In the genomic region with DNA sequence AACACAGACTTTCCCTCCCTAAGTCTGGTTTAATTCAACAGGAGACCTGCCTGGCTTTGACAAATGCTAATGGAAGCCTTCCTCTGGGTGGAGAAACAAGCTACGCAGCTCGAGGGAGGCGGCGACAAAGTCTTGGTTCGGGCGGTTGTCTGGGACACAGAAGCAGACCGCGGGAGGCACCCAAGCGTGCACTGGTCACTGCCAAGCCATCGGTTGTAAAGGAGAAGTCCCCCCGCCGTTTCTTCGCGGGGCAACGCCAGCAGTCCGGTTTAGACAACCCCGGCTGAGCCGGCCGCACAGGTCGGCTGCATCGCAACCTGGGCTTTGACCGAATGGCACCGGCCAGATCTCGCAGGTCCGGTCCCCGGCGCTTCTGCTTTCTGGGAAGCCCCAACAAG, we compare ENCODE assay signal across 8 cellular contexts. TPM values are rescaled to one million over a fixed set of nuclear protein-coding genes. Genes with fewer than 3 reads are reported as not detected.
DNase-seq lines count a peak whose midpoint lies in the region; ATAC-seq, FAIRE-seq and TF ChIP-seq lines count a peak whose summit lies in the region.

No MANE protein-coding gene starts in this region.

- no peak for TF ChIP-seq RAD21 in HepG2 (CRISPR knock-in tag; IDR thresholded peaks at IDR 0.05)

- peaks cover 50% of the 10 kb centered on the region for H3K4me1 ChIP-seq in HepG2 (ENCODE audit: insufficient read depth, low read length)

- no peak overlapping the region for H2AFZ ChIP-seq in HepG2 (ENCODE audit: low read length)

- H3K4me3 ChIP-seq in AG10803 (ENCODE audit: low read length), result peak overlapping the region; percentile 83
- peak overlapping the region; percentile 86 to 98 (median 88) for H3K4me3 ChIP-seq in HepG2 (replicated peaks in 1 of 3; ENCODE audit: insufficient read depth in 1 of 3, low read depth in 2 of 3, low read length in 3 of 3)

- peaks cover 0 to 4% of the 10 kb centered on the region in 2 experiments; a peak in 1 of 5 replicates for H3K27me3 ChIP-seq in HepG2 (ENCODE audit: control insufficient read depth in 1 of 2, insufficient read depth in 2 of 2, low read length in 2 of 2)

- peak; percentile 56 for FAIRE-seq in HepG2 (lab: Jason Lieb, UNC)

- CTCF ChIA-PET in HepG2 (lab: Yijun Ruan, JAX; ENCODE audit: low intra/inter-chr PET ratio, low total read pairs), result interaction anchor here (1.3 kb wide), 1 partner anchor 110 kb away, joined by 3 read pairs; no protein-coding TSS in a partner anchor

- POLR2A ChIA-PET in HepG2 (lab: Yijun Ruan, JAX), result interaction anchor here (0.6 to 3.9 kb wide), 5 partner anchors 17 to 110 kb away, joined by 3 to 13 read pairs (median 4); a partner anchor contains a TSS

- H3K9me3 ChIP-seq in HepG2 (ENCODE audit: low read length), result no peaks in the 10 kb centered on the region

- 0% methylated on average over 12 of the region's 27 CpGs for WGBS in HepG2 (ENCODE audit: low lambda C conversion rate)

- no peak for TF ChIP-seq EP300 in HepG2 (IDR thresholded peaks at IDR 0.05; ENCODE audit: low read depth in 2 of 2, low read length in 2 of 2)
- TF ChIP-seq EP300 in HepG2 (CRISPR knock-in tag; IDR thresholded peaks at IDR 0.05; ENCODE audit: borderline replicate concordance), result no peak

- peaks cover 42% of the 10 kb centered on the region for H4K20me1 ChIP-seq in HepG2 (ENCODE audit: insufficient read depth, low read length)

- peak; percentile 55 to 67 for TF ChIP-seq POLR2A in HepG2 (IDR thresholded peaks at IDR 0.05; ENCODE audit: insufficient read depth in 1 of 2, low read depth in 2 of 2, low read length in 2 of 2)

- no TSS peak for BruUV-seq in HepG2 (replicated peaks; lab: Mats Ljungman, UMichigan)

- DNase-seq in AG10803 (ENCODE audit: low read depth) (peak; percentile 56), SKM-1 treated with dmso at 0.1 percent for 144 hours (lab: John Stamatoyannopoulos, UW; ENCODE audit: unreplicated experiment) (peak; percentile 55), dedifferentiated amniotic fluid mesenchymal stem cell (ENCODE audit: extremely low spot score) (peak; percentile 52), HepG2 (ENCODE audit: low spot score) (peak; percentile 35), NCI-H446 (lab: John Stamatoyannopoulos, UW) (no peak)
- peak in 2 of 3 experiments; percentile 1 to 21 for DNase-seq in stimulated activated CD4-positive, alpha-beta T cell treated with anti-CD3 and anti-CD28 coated beads, TNF-alpha, amount 100 ng/mL, for 24 hours (ENCODE audit: low read depth in 3 of 3)

- ATAC-seq in GM18858 (IDR thresholded peaks at IDR 0.05; ENCODE audit: unreplicated experiment) (peak; percentile 16), HG03139 (IDR thresholded peaks at IDR 0.05; ENCODE audit: unreplicated experiment) (peak; percentile 29), HepG2 (peak; percentile 49)

- peaks cover 2 to 25% of the 10 kb centered on the region in 2 experiments; a peak in 4 of 5 replicates for H3K36me3 ChIP-seq in HepG2 (replicated peaks in 1 of 2; ENCODE audit: control insufficient read depth in 1 of 2, insufficient read depth in 2 of 2, low read length in 2 of 2)

- peak overlapping the region; percentile 97 for H3K9ac ChIP-seq in HepG2 (ENCODE audit: insufficient read depth, low read depth, low read length)

- peak overlapping the region; percentile 86 for H3K4me2 ChIP-seq in HepG2 (ENCODE audit: low read depth, low read length)

- in situ Hi-C loops in HepG2 (cut with HindIII; ENCODE audit: extremely low pct_ligation_motif_present, low pct_unique_long_range_greater_than_20kb), result loop anchor here (5.0 kb wide), 1 partner anchor 111 kb away; a partner anchor contains a TSS

- H3K27ac ChIP-seq in HepG2 (ENCODE audit: extremely low read length, insufficient read depth, low read length), result peak overlapping the region; percentile 95

- TF ChIP-seq CTCF in AG10803 (conservative IDR thresholded peaks at IDR 0.05; ENCODE audit: low read length) (no peak; the same call in 1 of the 2 replicates), HepG2 (CRISPR knock-in tag; IDR thresholded peaks at IDR 0.05) (no peak)

- peaks cover 68% of the 10 kb centered on the region for H3K79me2 ChIP-seq in HepG2 (ENCODE audit: insufficient read depth, low read length)

- intact Hi-C loops in HepG2 (cut with micrococcal nuclease; ENCODE audit: unreplicated experiment), result no loop called here

RNA-seq across cellular contexts. Expression of a gene that starts 0.6 kb away (rescaled TPM):
- 48.7 and 65.0 TPM in 2 replicates for total RNA-seq in HepG2 (2016; rRNA removed; fragmentation: Illumina TruSeq; extraction: Trizol)
- 15.9 and 19.4 TPM in 2 replicates for total RNA-seq in HepG2 (2016; cell fraction: cytosol; rRNA removed; fragmentation: Illumina TruSeq; extraction: Trizol; ENCODE audit: low read depth)
- 45.2 and 62.7 TPM in 2 replicates for total RNA-seq in HepG2 (2016; cell fraction: insoluble cytoplasmic fraction; rRNA removed; fragmentation: Illumina TruSeq; extraction: Trizol)
- total RNA-seq in HepG2 (2016; cell fraction: membrane; rRNA removed; fragmentation: Illumina TruSeq; extraction: Trizol), result 15.9 and 18.0 TPM in 2 replicates
- total RNA-seq in HepG2 (2016; cell fraction: nucleus; rRNA removed; fragmentation: Illumina TruSeq; extraction: Trizol), result 42.0 and 52.4 TPM in 2 replicates
- 28.3 and 35.0 TPM in 2 replicates for polyA plus RNA-seq in HepG2 (2011; rRNA removed)
- 19.7 and 20.6 TPM in 2 replicates for polyA plus RNA-seq in HepG2 (2011; cell fraction: cytosol; rRNA removed)
- polyA plus RNA-seq in HepG2 (2011; cell fraction: nucleus; rRNA removed), result 37.8 and 42.0 TPM in 2 replicates
- 24.7 and 35.3 TPM in 2 replicates for polyA plus RNA-seq in HepG2 (2012)
- polyA plus RNA-seq in HepG2 (2016; cell fraction: cytosol; fragmentation: Illumina TruSeq; extraction: Trizol; ENCODE audit: low read depth), result 5.7 and 7.1 TPM in 2 replicates
- 52.7 and 61.5 TPM in 2 replicates for polyA plus RNA-seq in HepG2 (2016; cell fraction: insoluble cytoplasmic fraction; fragmentation: Illumina TruSeq; extraction: Trizol; ENCODE audit: low read depth)
- 9.9 and 13.3 TPM in 2 replicates for polyA plus RNA-seq in HepG2 (2016; cell fraction: membrane; fragmentation: Illumina TruSeq; extraction: Trizol; ENCODE audit: low read depth)
- 79.5 and 95.5 TPM in 2 replicates for polyA plus RNA-seq in HepG2 (2016; cell fraction: nucleus; fragmentation: Illumina TruSeq; extraction: Trizol; ENCODE audit: insufficient read depth, low read depth)
- 31.8 and 71.0 TPM in 2 replicates for polyA minus RNA-seq in HepG2 (2011; rRNA and poly(A)+ RNA removed; ENCODE audit: low replicate concordance)
- polyA minus RNA-seq in HepG2 (2011; cell fraction: cytosol; rRNA and poly(A)+ RNA removed), result 7.9 and 8.7 TPM in 2 replicates
- 30.6 and 30.8 TPM in 2 replicates for polyA minus RNA-seq in HepG2 (2011; cell fraction: nucleus; rRNA and poly(A)+ RNA removed)

RNA-seq across cellular contexts. Expression of a gene that starts 0.8 kb away (rescaled TPM):
- total RNA-seq in HepG2 (2016; rRNA removed; fragmentation: Illumina TruSeq; extraction: Trizol), result 19.4 and 23.5 TPM in 2 replicates
- 3.2 and 3.4 TPM in 2 replicates for total RNA-seq in HepG2 (2016; cell fraction: cytosol; rRNA removed; fragmentation: Illumina TruSeq; extraction: Trizol; ENCODE audit: low read depth)
- 16.5 and 23.4 TPM in 2 replicates for total RNA-seq in HepG2 (2016; cell fraction: insoluble cytoplasmic fraction; rRNA removed; fragmentation: Illumina TruSeq; extraction: Trizol)
- 7.7 and 8.3 TPM in 2 replicates for total RNA-seq in HepG2 (2016; cell fraction: membrane; rRNA removed; fragmentation: Illumina TruSeq; extraction: Trizol)
- 21.8 and 22.1 TPM in 2 replicates for total RNA-seq in HepG2 (2016; cell fraction: nucleus; rRNA removed; fragmentation: Illumina TruSeq; extraction: Trizol)
- 10.6 TPM in 2 replicates for polyA plus RNA-seq in HepG2 (2011; rRNA removed)
- polyA plus RNA-seq in HepG2 (2011; cell fraction: cytosol; rRNA removed), result 6.2 and 7.7 TPM in 2 replicates
- 31.3 and 37.9 TPM in 2 replicates for polyA plus RNA-seq in HepG2 (2011; cell fraction: nucleus; rRNA removed)
- 12.1 and 15.1 TPM in 2 replicates for polyA plus RNA-seq in HepG2 (2012)
- 0.95 and 1.1 TPM in 2 replicates for polyA plus RNA-seq in HepG2 (2016; cell fraction: cytosol; fragmentation: Illumina TruSeq; extraction: Trizol; ENCODE audit: low read depth)
- polyA plus RNA-seq in HepG2 (2016; cell fraction: insoluble cytoplasmic fraction; fragmentation: Illumina TruSeq; extraction: Trizol; ENCODE audit: low read depth), result 13.1 and 16.1 TPM in 2 replicates
- polyA plus RNA-seq in HepG2 (2016; cell fraction: membrane; fragmentation: Illumina TruSeq; extraction: Trizol; ENCODE audit: low read depth), result 2.9 and 3.3 TPM in 2 replicates
- polyA plus RNA-seq in HepG2 (2016; cell fraction: nucleus; fragmentation: Illumina TruSeq; extraction: Trizol; ENCODE audit: insufficient read depth, low read depth), result 28.3 and 29.1 TPM in 2 replicates
- 31.7 and 41.5 TPM in 2 replicates for polyA minus RNA-seq in HepG2 (2011; rRNA and poly(A)+ RNA removed; ENCODE audit: low replicate concordance)
- polyA minus RNA-seq in HepG2 (2011; cell fraction: cytosol; rRNA and poly(A)+ RNA removed), result 9.0 and 10.1 TPM in 2 replicates
- polyA minus RNA-seq in HepG2 (2011; cell fraction: nucleus; rRNA and poly(A)+ RNA removed), result 20.9 and 24.1 TPM in 2 replicates

RNA-seq across cellular contexts. Expression of a gene that starts 44.1 kb away (rescaled TPM):
- total RNA-seq in HepG2 (2016; rRNA removed; fragmentation: Illumina TruSeq; extraction: Trizol), result 16.8 and 19.2 TPM in 2 replicates
- 22.3 and 22.8 TPM in 2 replicates for total RNA-seq in HepG2 (2016; cell fraction: cytosol; rRNA removed; fragmentation: Illumina TruSeq; extraction: Trizol; ENCODE audit: low read depth)
- total RNA-seq in HepG2 (2016; cell fraction: insoluble cytoplasmic fraction; rRNA removed; fragmentation: Illumina TruSeq; extraction: Trizol), result 15.4 and 17.5 TPM in 2 replicates
- total RNA-seq in HepG2 (2016; cell fraction: membrane; rRNA removed; fragmentation: Illumina TruSeq; extraction: Trizol), result 24.2 and 30.2 TPM in 2 replicates
- total RNA-seq in HepG2 (2016; cell fraction: nucleus; rRNA removed; fragmentation: Illumina TruSeq; extraction: Trizol), result 11.4 and 14.7 TPM in 2 replicates
- polyA plus RNA-seq in HepG2 (2011; rRNA removed), result 42.1 and 55.9 TPM in 2 replicates
- 28.6 and 42.0 TPM in 2 replicates for polyA plus RNA-seq in HepG2 (2011; cell fraction: cytosol; rRNA removed)
- 210 and 224 TPM in 2 replicates for polyA plus RNA-seq in HepG2 (2011; cell fraction: nucleus; rRNA removed)
- 19.5 and 23.7 TPM in 2 replicates for polyA plus RNA-seq in HepG2 (2012)
- 25.8 and 30.9 TPM in 2 replicates for polyA plus RNA-seq in HepG2 (2016; cell fraction: cytosol; fragmentation: Illumina TruSeq; extraction: Trizol; ENCODE audit: low read depth)
- polyA plus RNA-seq in HepG2 (2016; cell fraction: insoluble cytoplasmic fraction; fragmentation: Illumina TruSeq; extraction: Trizol; ENCODE audit: low read depth), result 20.1 TPM in 2 replicates
- polyA plus RNA-seq in HepG2 (2016; cell fraction: membrane; fragmentation: Illumina TruSeq; extraction: Trizol; ENCODE audit: low read depth), result 27.7 and 34.1 TPM in 2 replicates
- 40.1 and 43.8 TPM in 2 replicates for polyA plus RNA-seq in HepG2 (2016; cell fraction: nucleus; fragmentation: Illumina TruSeq; extraction: Trizol; ENCODE audit: insufficient read depth, low read depth)
- polyA minus RNA-seq in HepG2 (2011; rRNA and poly(A)+ RNA removed; ENCODE audit: low replicate concordance), result 13.8 and 24.1 TPM in 2 replicates
- polyA minus RNA-seq in HepG2 (2011; cell fraction: cytosol; rRNA and poly(A)+ RNA removed), result 7.8 and 9.9 TPM in 2 replicates
- 13.5 and 14.2 TPM in 2 replicates for polyA minus RNA-seq in HepG2 (2011; cell fraction: nucleus; rRNA and poly(A)+ RNA removed)

RNA-seq across cellular contexts. Expression of a gene that starts 51.3 kb away (rescaled TPM):
- total RNA-seq in HepG2 (2016; rRNA removed; fragmentation: Illumina TruSeq; extraction: Trizol), result not detected in 2 replicates
- total RNA-seq in HepG2 (2016; cell fraction: cytosol; rRNA removed; fragmentation: Illumina TruSeq; extraction: Trizol; ENCODE audit: low read depth), result not detected in 2 replicates
- total RNA-seq in HepG2 (2016; cell fraction: insoluble cytoplasmic fraction; rRNA removed; fragmentation: Illumina TruSeq; extraction: Trizol), result not detected in 2 replicates
- total RNA-seq in HepG2 (2016; cell fraction: membrane; rRNA removed; fragmentation: Illumina TruSeq; extraction: Trizol), result not detected in 2 replicates
- not detected in 2 replicates for total RNA-seq in HepG2 (2016; cell fraction: nucleus; rRNA removed; fragmentation: Illumina TruSeq; extraction: Trizol)
- not detected in 2 replicates for polyA plus RNA-seq in HepG2 (2011; rRNA removed)
- polyA plus RNA-seq in HepG2 (2011; cell fraction: cytosol; rRNA removed), result not detected in 2 replicates
- not detected in 2 replicates for polyA plus RNA-seq in HepG2 (2011; cell fraction: nucleus; rRNA removed)
- 0.52 TPM in 1 of 2 replicates, not detected in the other for polyA plus RNA-seq in HepG2 (2012)
- polyA plus RNA-seq in HepG2 (2016; cell fraction: cytosol; fragmentation: Illumina TruSeq; extraction: Trizol; ENCODE audit: low read depth), result not detected in 2 replicates
- not detected in 2 replicates for polyA plus RNA-seq in HepG2 (2016; cell fraction: insoluble cytoplasmic fraction; fragmentation: Illumina TruSeq; extraction: Trizol; ENCODE audit: low read depth)
- polyA plus RNA-seq in HepG2 (2016; cell fraction: membrane; fragmentation: Illumina TruSeq; extraction: Trizol; ENCODE audit: low read depth), result not detected in 2 replicates
- not detected in 2 replicates for polyA plus RNA-seq in HepG2 (2016; cell fraction: nucleus; fragmentation: Illumina TruSeq; extraction: Trizol; ENCODE audit: insufficient read depth, low read depth)
- not detected in 2 replicates for polyA minus RNA-seq in HepG2 (2011; rRNA and poly(A)+ RNA removed; ENCODE audit: low replicate concordance)
- polyA minus RNA-seq in HepG2 (2011; cell fraction: cytosol; rRNA and poly(A)+ RNA removed), result not detected in 2 replicates
- polyA minus RNA-seq in HepG2 (2011; cell fraction: nucleus; rRNA and poly(A)+ RNA removed), result not detected in 2 replicates

RNA-seq across cellular contexts. Expression of a gene that starts 58.4 kb away (rescaled TPM):
- total RNA-seq in HepG2 (2016; rRNA removed; fragmentation: Illumina TruSeq; extraction: Trizol), result 0.22 TPM in 1 of 2 replicates, not detected in the other
- not detected in 2 replicates for total RNA-seq in HepG2 (2016; cell fraction: cytosol; rRNA removed; fragmentation: Illumina TruSeq; extraction: Trizol; ENCODE audit: low read depth)
- not detected in 2 replicates for total RNA-seq in HepG2 (2016; cell fraction: insoluble cytoplasmic fraction; rRNA removed; fragmentation: Illumina TruSeq; extraction: Trizol)
- not detected in 2 replicates for total RNA-seq in HepG2 (2016; cell fraction: membrane; rRNA removed; fragmentation: Illumina TruSeq; extraction: Trizol)
- total RNA-seq in HepG2 (2016; cell fraction: nucleus; rRNA removed; fragmentation: Illumina TruSeq; extraction: Trizol), result not detected in 2 replicates
- polyA plus RNA-seq in HepG2 (2011; rRNA removed), result 0.31 TPM in 1 of 2 replicates, not detected in the other
- polyA plus RNA-seq in HepG2 (2011; cell fraction: cytosol; rRNA removed), result not detected in 2 replicates
- polyA plus RNA-seq in HepG2 (2011; cell fraction: nucleus; rRNA removed), result 0.29 and 0.43 TPM in 2 replicates
- polyA plus RNA-seq in HepG2 (2012), result 0.50 TPM in 1 of 2 replicates, not detected in the other
- polyA plus RNA-seq in HepG2 (2016; cell fraction: cytosol; fragmentation: Illumina TruSeq; extraction: Trizol; ENCODE audit: low read depth), result not detected in 2 replicates
- not detected in 2 replicates for polyA plus RNA-seq in HepG2 (2016; cell fraction: insoluble cytoplasmic fraction; fragmentation: Illumina TruSeq; extraction: Trizol; ENCODE audit: low read depth)
- polyA plus RNA-seq in HepG2 (2016; cell fraction: membrane; fragmentation: Illumina TruSeq; extraction: Trizol; ENCODE audit: low read depth), result not detected in 2 replicates
- polyA plus RNA-seq in HepG2 (2016; cell fraction: nucleus; fragmentation: Illumina TruSeq; extraction: Trizol; ENCODE audit: insufficient read depth, low read depth), result not detected in 2 replicates
- polyA minus RNA-seq in HepG2 (2011; rRNA and poly(A)+ RNA removed; ENCODE audit: low replicate concordance), result 0.89 TPM in 1 of 2 replicates, not detected in the other
- polyA minus RNA-seq in HepG2 (2011; cell fraction: cytosol; rRNA and poly(A)+ RNA removed), result not detected in 2 replicates
- not detected in 2 replicates for polyA minus RNA-seq in HepG2 (2011; cell fraction: nucleus; rRNA and poly(A)+ RNA removed)

Comparison
In these comparisons a context has a peak if more than half of its experiments do, and no peak if none do; other contexts are left out.
1. DNase-seq: peak in AG10803 (single experiment), SKM-1 treated with dmso at 0.1 percent for 144 hours (single experiment), dedifferentiated amniotic fluid mesenchymal stem cell (single experiment), HepG2 (single experiment) and stimulated activated CD4-positive, alpha-beta T cell treated with anti-CD3 and anti-CD28 coated beads, TNF-alpha, amount 100 ng/mL, for 24 hours (2 of 3); none in NCI-H446 (0 of 2).
2. Peak in every context shown above with its lines, with median percentiles within 50 percentile points of each other: ATAC-seq.